In the genomic region with DNA sequence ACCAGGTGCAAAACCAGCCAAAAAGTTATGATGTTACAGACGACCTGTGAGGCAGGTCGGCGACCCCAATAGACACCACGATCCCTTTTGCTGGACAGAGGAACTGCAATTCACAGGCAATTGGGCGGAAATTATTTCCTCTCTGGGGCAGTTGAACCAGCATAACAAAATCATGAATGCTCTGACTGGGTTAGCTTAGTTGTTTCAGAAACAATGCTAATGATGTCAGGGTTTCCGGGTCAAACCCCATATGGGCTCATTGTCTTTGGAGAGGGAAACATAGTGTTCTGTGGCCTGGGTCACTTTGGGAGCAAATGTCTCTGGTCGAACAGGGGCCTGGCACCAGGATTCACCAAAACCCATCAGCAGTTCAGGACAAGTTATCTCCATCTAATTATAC, we compare ENCODE assay signal across 22 cellular contexts.
A peak's percentile ranks its signal among the peaks of the same experiment; 100 is the strongest.
DNase-seq lines count a peak whose midpoint lies in the region; ATAC-seq, FAIRE-seq and TF ChIP-seq lines count a peak whose summit lies in the region.
"Had no signal": no experiment of that assay in that cellular context is flagged by ENCODE, and none has a peak within 500 bp of the region (broad histone marks: within the 10 kb centered on the region; RNA-seq: fewer than 3 reads in every experiment).

No MANE protein-coding gene starts in this region.

- no peak for TF ChIP-seq POLR2A in K562 (conservative IDR thresholded peaks at IDR 0.05)

- H3K4me2 ChIP-seq in K562 (ENCODE audit: insufficient read depth, low read length) (no peak overlapping the region), neuronal stem cell (ENCODE audit: insufficient read depth, low read length, poor library complexity, severe bottlenecking) (no peak overlapping the region)
- H3K4me2 ChIP-seq: A549 had no signal

- BruUV-seq in K562 (replicated peaks; lab: Mats Ljungman, UMichigan): no TSS peak

- H3K14ac ChIP-seq in neuronal stem cell (ENCODE audit: low read length): no peak overlapping the region

- H3K9me3 ChIP-seq in BE2C: no peaks in the 10 kb centered on the region
- no peaks in the 10 kb centered on the region for H3K9me3 ChIP-seq in K562 (replicated peaks; ENCODE audit: control insufficient read depth, insufficient read depth, low read depth, low read length)
- no peaks in the 10 kb centered on the region for H3K9me3 ChIP-seq in neuronal stem cell (replicated peaks in 1 of 2; ENCODE audit: control insufficient read depth in 2 of 2, insufficient read depth in 1 of 2, low read depth in 1 of 2, low read length in 2 of 2)
- H3K9me3 ChIP-seq: A549, HAP-1 had no signal

- H3K9ac ChIP-seq in K562 (ENCODE audit: insufficient read depth in 1 of 2, low read depth in 2 of 2, low read length in 2 of 2) (no peak overlapping the region), neuronal stem cell (ENCODE audit: low read depth, low read length, poor library complexity) (no peak overlapping the region)

- H3K23ac ChIP-seq in neuronal stem cell (ENCODE audit: low read depth, low read length, poor library complexity): no peak overlapping the region

- H3K79me1 ChIP-seq in neuronal stem cell (ENCODE audit: low read depth, low read length): no peaks in the 10 kb centered on the region

- H2AK5ac ChIP-seq in neuronal stem cell (ENCODE audit: low read depth, low read length): no peak overlapping the region

- WGBS in K562 (ENCODE audit: insufficient coverage, low coverage, missing lambda C conversion rate): 0% methylated on average over 7 of the region's 7 CpGs
- no CpG with 5 or more reads among the region's 7 CpGs for WGBS in neuronal stem cell (ENCODE audit: extremely low coverage in 2 of 2, insufficient read length in 2 of 2, insufficient replicate concordance in 1 of 2), 2 donors

- H2BK120ac ChIP-seq in neuronal stem cell (ENCODE audit: low read depth, low read length): no peak overlapping the region

- H2BK12ac ChIP-seq in neuronal stem cell (ENCODE audit: low read length): no peak overlapping the region

- H3K4ac ChIP-seq in neuronal stem cell (ENCODE audit: low read length): no peak overlapping the region

- no peaks in the 10 kb centered on the region for H4K20me1 ChIP-seq in K562 (replicated peaks; ENCODE audit: control insufficient read depth, insufficient read depth, low read length)

- H3K36me3 ChIP-seq in BE2C: no peaks in the 10 kb centered on the region
- no peaks in the 10 kb centered on the region for H3K36me3 ChIP-seq in K562 (ENCODE audit: control insufficient read depth, insufficient read depth, low read length)
- H3K36me3 ChIP-seq in neuronal stem cell (replicated peaks in 1 of 2; ENCODE audit: control insufficient read depth in 2 of 2, insufficient read depth in 2 of 2, low read length in 2 of 2): no peaks in the 10 kb centered on the region
- H3K36me3 ChIP-seq: HAP-1 had no signal

- TF ChIP-seq EP300 in K562 (IDR thresholded peaks at IDR 0.05; ENCODE audit: low read length): no peak

- ATAC-seq in K562: no peak
- no peak for ATAC-seq in GM21576 (IDR thresholded peaks at IDR 0.05; ENCODE audit: unreplicated experiment)
- ATAC-seq: A549 had no signal

- no peaks in the 10 kb centered on the region for H3K79me2 ChIP-seq in K562 (ENCODE audit: control insufficient read depth, insufficient read depth, low read length)

- H3K9me1 ChIP-seq in K562 (ENCODE audit: control insufficient read depth, insufficient read depth, low read length): no peaks in the 10 kb centered on the region

- H4K8ac ChIP-seq in neuronal stem cell (ENCODE audit: low read depth, low read length): no peak overlapping the region

- H3K18ac ChIP-seq in neuronal stem cell (ENCODE audit: low read length): no peak overlapping the region

- no peak overlapping the region for H4K91ac ChIP-seq in neuronal stem cell (ENCODE audit: low read depth, low read length, poor library complexity)

- H3K27ac ChIP-seq in K562 (ENCODE audit: extremely low read depth, low read depth, low read length) (no peak overlapping the region), neuronal stem cell (replicated peaks; ENCODE audit: low read length) (no peak overlapping the region)
- H3K27ac ChIP-seq: A549 had no signal

- in situ Hi-C loops in K562 (cut with MboI): no loop called here

- POLR2A ChIA-PET in K562 (lab: Yijun Ruan, JAX): no interaction called here

- H3K27me3 ChIP-seq in BE2C: no peaks in the 10 kb centered on the region
- H3K27me3 ChIP-seq in K562 (ENCODE audit: control insufficient read depth in 2 of 2, insufficient read depth in 2 of 2, low read length in 2 of 2): no peaks in the 10 kb centered on the region
- H3K27me3 ChIP-seq in neuronal stem cell (ENCODE audit: control insufficient read depth in 3 of 3, insufficient read depth in 3 of 3, low read depth in 1 of 3, low read length in 3 of 3): peaks cover 0 to 5% (median 0%) of the 10 kb centered on the region in 3 experiments

- FAIRE-seq in K562 (lab: Jason Lieb, UNC): no peak
- FAIRE-seq: A549, G401.6, GM12892, H54 had no signal

- peak; percentile 31 for DNase-seq in BE2C
- DNase-seq in K562 (ENCODE audit: extremely low read depth in 1 of 4, low spot score in 3 of 4): no peak
- DNase-seq in islet precursor cell: peak; percentile 19
- DNase-seq in neuronal stem cell (ENCODE audit: low spot score): peak; percentile 39
- no peak for DNase-seq in NCI-H774 (lab: John Stamatoyannopoulos, UW)
- no peak for DNase-seq in activated CD4-positive, alpha-beta T cell treated with anti-CD3 and anti-CD28 coated beads for 48 hours
- DNase-seq: 8988T; ACHN; AML-193; C1 segment of cervical spinal cord; Calu3; CD4-positive, alpha-beta memory T cell; COR-L47; DND-41; GOT3; HFFc6 had no signal

- H3K4me3 ChIP-seq in BE2C (ENCODE audit: low read depth, low read length) (no peak overlapping the region), K562 (no peak overlapping the region), neuronal stem cell (ENCODE audit: low read length in 2 of 2) (no peak overlapping the region)
- H3K4me3 ChIP-seq: A549, HAP-1 had no signal

- intact Hi-C loops in K562 (cut with micrococcal nuclease): no loop called here

- H2AFZ ChIP-seq in K562 (ENCODE audit: low read depth, low read length) (no peak overlapping the region), neuronal stem cell (ENCODE audit: low read length) (no peak overlapping the region)

- no peak overlapping the region for H2BK15ac ChIP-seq in neuronal stem cell (ENCODE audit: low read length)

- TF ChIP-seq RAD21 in K562 (CRISPR knock-in tag; conservative IDR thresholded peaks at IDR 0.05 in 1 of 2, IDR thresholded peaks at IDR 0.05 in 1 of 2): no peak

- H2BK5ac ChIP-seq in neuronal stem cell (ENCODE audit: low read length): no peak overlapping the region

- no peak for TF ChIP-seq CTCF in BE2C (IDR thresholded peaks at IDR 0.05; ENCODE audit: low read depth, low read length)
- TF ChIP-seq CTCF in K562 (IDR thresholded peaks at IDR 0.05 in 2 of 3, conservative IDR thresholded peaks at IDR 0.05 in 1 of 3; ENCODE audit: insufficient read depth in 2 of 3, low read depth in 1 of 3, low read length in 3 of 3): no peak

- H3K4me1 ChIP-seq in BE2C (peaks cover 15% of the 10 kb centered on the region), K562 (replicated peaks in 1 of 2; ENCODE audit: control insufficient read depth in 2 of 2, insufficient read depth in 2 of 2, low read length in 2 of 2) (no peaks in the 10 kb centered on the region), neuronal stem cell (ENCODE audit: control insufficient read depth in 2 of 2, insufficient read depth in 1 of 2, low read depth in 1 of 2, low read length in 2 of 2) (peaks cover 9 to 10% of the 10 kb centered on the region in 2 donors)
- H3K4me1 ChIP-seq: A549, HAP-1 had no signal

- CTCF ChIA-PET in K562 (lab: Yijun Ruan, JAX; ENCODE audit: low intra/inter-chr PET ratio): no interaction called here

TF ChIP-seq in K562, 482 proteins besides CTCF, POLR2A, EP300 and RAD21:
- TF ChIP-seq, protein P1, sequence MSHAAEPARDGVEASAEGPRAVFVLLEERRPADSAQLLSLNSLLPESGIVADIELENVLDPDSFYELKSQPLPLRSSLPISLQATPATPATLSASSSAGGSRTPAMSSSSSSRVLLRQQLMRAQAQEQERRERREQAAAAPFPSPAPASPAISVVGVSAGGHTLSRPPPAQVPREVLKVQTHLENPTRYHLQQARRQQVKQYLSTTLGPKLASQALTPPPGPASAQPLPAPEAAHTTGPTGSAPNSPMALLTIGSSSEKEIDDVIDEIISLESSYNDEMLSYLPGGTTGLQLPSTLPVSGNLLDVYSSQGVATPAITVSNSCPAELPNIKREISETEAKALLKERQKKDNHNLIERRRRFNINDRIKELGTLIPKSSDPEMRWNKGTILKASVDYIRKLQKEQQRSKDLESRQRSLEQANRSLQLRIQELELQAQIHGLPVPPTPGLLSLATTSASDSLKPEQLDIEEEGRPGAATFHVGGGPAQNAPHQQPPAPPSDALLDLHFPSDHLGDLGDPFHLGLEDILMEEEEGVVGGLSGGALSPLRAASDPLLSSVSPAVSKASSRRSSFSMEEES (CRISPR knock-in tag; IDR thresholded peaks at IDR 0.05): peak; percentile 37; the same call in 1 of the 2 replicates
- no peak for TF ChIP-seq NCOR1 (IDR thresholded peaks at IDR 0.05)

Comparison
In these comparisons a context has a peak if more than half of its experiments do, and no peak if none do; other contexts are left out.
1. DNase-seq: peak in BE2C (single experiment), islet precursor cell (single experiment) and neuronal stem cell (single experiment); none in K562 (0 of 4), NCI-H774 (single experiment) and activated CD4-positive, alpha-beta T cell treated with anti-CD3 and anti-CD28 coated beads for 48 hours (single experiment).